8 cellular contexts compared by ENCODE assay signal in the genomic region with DNA sequence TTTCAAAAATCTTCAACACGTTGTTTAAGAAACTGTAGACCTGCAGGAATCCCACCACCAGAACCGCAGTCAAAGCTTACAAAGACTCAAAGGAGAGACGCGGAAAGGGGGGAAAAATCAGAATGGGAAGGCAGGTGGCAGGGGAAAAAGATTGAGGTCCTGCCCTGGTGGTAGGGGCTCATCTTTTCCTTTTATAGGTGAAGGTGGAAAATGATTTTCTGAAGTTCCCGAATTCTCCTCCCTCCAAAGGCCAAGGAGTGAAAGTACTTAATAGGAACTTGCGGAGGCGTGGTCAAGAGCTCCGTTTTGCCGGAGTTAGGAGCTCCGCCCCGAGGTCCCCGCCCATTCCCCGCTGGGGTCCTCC. TPM values are rescaled to one million over a fixed set of nuclear protein-coding genes. Genes with fewer than 3 reads are reported as not detected.
A peak's percentile ranks its signal among the peaks of the same experiment; 100 is the strongest.
DNase-seq lines count a peak whose midpoint lies in the region; TF ChIP-seq lines count a peak whose summit lies in the region.

No MANE protein-coding gene starts in this region.

- peaks cover 7% of the 10 kb centered on the region; the same call in 1 of the 2 replicates for H3K27me3 Mint-ChIP-seq in HFFc6 (ENCODE audit: insufficient read depth)

- no peaks in the 10 kb centered on the region; the same call in 1 of the 2 replicates for H3K36me3 Mint-ChIP-seq in HFFc6 (ENCODE audit: low read depth)

- no peaks in the 10 kb centered on the region for H3K36me3 ChIP-seq in SK-N-MC (ENCODE audit: insufficient read depth, low read length)

- H3K27ac ChIP-seq in SK-N-MC = peak overlapping the region; percentile 96

- DNase-seq in AG09309 (ENCODE audit: low read depth) (peak; percentile 78), HFFc6 (peak; percentile 95), SK-N-MC (ENCODE audit: low read depth, low spot score) (no peak), cardiac fibroblast (ENCODE audit: low read depth in 2 of 2) (peak; percentile 97 to 98), islet precursor cell (peak; percentile 98), retina (no peak), cortex of kidney (lab: John Stamatoyannopoulos, UW) (no peak)
- DNase-seq in stimulated activated CD4-positive, alpha-beta T cell treated with anti-CD3 and anti-CD28 coated beads, Interleukin-1b, Interleukin-23, amount 100 ng/mL, for 48 hours = peak; percentile 87

- no peak for TF ChIP-seq CTCF in AG09309 (IDR thresholded peaks at IDR 0.05; ENCODE audit: control insufficient read depth, insufficient read depth, low read depth, low read length, missing control alignments)
- peak; percentile 21; the same call in 1 of the 2 replicates for TF ChIP-seq CTCF in HFFc6 (IDR thresholded peaks at IDR 0.05)
- no peak for TF ChIP-seq CTCF in cardiac fibroblast (IDR thresholded peaks at IDR 0.05; ENCODE audit: low read depth, low read length)

- H3K4me3 ChIP-seq in AG09309 (ENCODE audit: control insufficient read depth, low read depth, low read length) (peak overlapping the region; percentile 77), SK-N-MC (peak overlapping the region; percentile 89), cardiac fibroblast (replicated peaks in 1 of 2; ENCODE audit: low read depth in 2 of 2, low read length in 2 of 2) (peak overlapping the region; percentile 73 to 82)

- peaks cover 67% of the 10 kb centered on the region for H3K4me1 Mint-ChIP-seq in HFFc6 (ENCODE audit: low read depth)

- H3K27ac Mint-ChIP-seq in HFFc6 = peak overlapping the region; percentile 100

- H3K9ac ChIP-seq in SK-N-MC (ENCODE audit: insufficient read length) = peak overlapping the region; percentile 79

- no peaks in the 10 kb centered on the region for H3K9me3 Mint-ChIP-seq in HFFc6

- no peaks in the 10 kb centered on the region for H3K9me3 ChIP-seq in SK-N-MC (ENCODE audit: low read depth, low read length)

- H3K4me3 Mint-ChIP-seq in HFFc6 = peak overlapping the region; percentile 94

RNA-seq across cellular contexts. Expression of a gene that starts 0.7 kb away (rescaled TPM):
- total RNA-seq in HFFc6 (2021; fragmentation: NEBNext Ultra II Directional; extraction: Animal tissue kit (Norgen Biotek cat#: 25700)) = 10 to 100 TPM; 28.5 to 36.1 (median 31.2) TPM

RNA-seq across cellular contexts. Expression of a gene that starts 1.2 kb away (rescaled TPM):
- total RNA-seq in HFFc6 (2021; fragmentation: NEBNext Ultra II Directional; extraction: Animal tissue kit (Norgen Biotek cat#: 25700)) = 10 to 100 TPM; 48.9 to 61.1 (median 56.6) TPM

RNA-seq across cellular contexts. Expression of a gene that starts 46.5 kb away (rescaled TPM):
- 10 to 100 TPM; 56.0 to 85.6 (median 72.8) TPM for total RNA-seq in HFFc6 (2021; fragmentation: NEBNext Ultra II Directional; extraction: Animal tissue kit (Norgen Biotek cat#: 25700))

Comparison
In these comparisons a context has a peak if more than half of its experiments do, and no peak if none do; other contexts are left out.
1. DNase-seq: peak in AG09309 (single experiment), HFFc6 (single experiment), cardiac fibroblast (2 of 2), islet precursor cell (single experiment) and stimulated activated CD4-positive, alpha-beta T cell treated with anti-CD3 and anti-CD28 coated beads, Interleukin-1b, Interleukin-23, amount 100 ng/mL, for 48 hours (single experiment); none in SK-N-MC (single experiment), retina (single experiment) and cortex of kidney (single experiment).
2. Peak in every context shown above with its lines, with median percentiles within 50 percentile points of each other: H3K4me3 ChIP-seq.